ENCODE assay signal across 2 cellular contexts in genomic region chr14:41597647-41598046, GRCh38.
A peak's percentile ranks its signal among the peaks of the same experiment; 100 is the strongest.
TF ChIP-seq lines count a peak whose summit lies in the region.

No MANE protein-coding gene starts in this region.

TF ChIP-seq in K562, 482 proteins besides CTCF, POLR2A, EP300 and RAD21 (continues in another document):
- TF ChIP-seq ATF2 (CRISPR knock-in tag; IDR thresholded peaks at IDR 0.05) (no peak), NFE2 (IDR thresholded peaks at IDR 0.05; ENCODE audit: low read depth) (peak; percentile 85), ZNF316 (IDR thresholded peaks at IDR 0.05) (peak; percentile 95), HNRNPLL (IDR thresholded peaks at IDR 0.05; ENCODE audit: low read depth, low read length, poor library complexity, severe bottlenecking) (no peak), TRIM24 (IDR thresholded peaks at IDR 0.05) (peak in 1 of 2 experiments; percentile 75; a peak in 3 of 4 replicates), NR0B1 (IDR thresholded peaks at IDR 0.05; ENCODE audit: partially characterized antibody) (no peak), C11orf30 (IDR thresholded peaks at IDR 0.05; ENCODE audit: low read depth) (peak; percentile 89), BRF1 (IDR thresholded peaks at IDR 0.05; ENCODE audit: borderline replicate concordance, extremely low read depth, insufficient read length) (no peak), ZNF408 (CRISPR knock-in tag; IDR thresholded peaks at IDR 0.05; ENCODE audit: low read depth) (no peak), E2F4 (CRISPR knock-in tag; IDR thresholded peaks at IDR 0.05; ENCODE audit: low read depth) (peak; percentile 87)

TF ChIP-seq in HepG2, 621 proteins besides CTCF, POLR2A, EP300 and RAD21:
- TF ChIP-seq NFE2L2 (IDR thresholded peaks at IDR 0.05; ENCODE audit: low read length) (0 out of 2 replicates have a peak, but pooled peaks have one; percentile 15), ZNF800 (CRISPR knock-in tag; IDR thresholded peaks at IDR 0.05) (no peak), MAFF (IDR thresholded peaks at IDR 0.05; ENCODE audit: low read depth, low read length) (peak; percentile 97), ZNF562 (CRISPR knock-in tag; IDR thresholded peaks at IDR 0.05; ENCODE audit: borderline replicate concordance) (no peak), YY1 (IDR thresholded peaks at IDR 0.05; ENCODE audit: insufficient read depth, insufficient replicate concordance, low read depth, low read length) (peak; percentile 76), MAFK (conservative IDR thresholded peaks at IDR 0.05 in 1 of 2, IDR thresholded peaks at IDR 0.05 in 1 of 2; ENCODE audit: low read length in 2 of 2) (peak; percentile 98), MAFG (CRISPR knock-in tag; IDR thresholded peaks at IDR 0.05) (peak; percentile 65; the same call in 1 of the 2 replicates), ZNF280B (CRISPR knock-in tag; IDR thresholded peaks at IDR 0.05; ENCODE audit: borderline replicate concordance) (peak; percentile 50; the same call in 1 of the 2 replicates), PTBP1 (IDR thresholded peaks at IDR 0.05; ENCODE audit: low read depth, low read length, poor library complexity, severe bottlenecking) (peak; percentile 50)
